9 cellular contexts compared by ENCODE assay signal in genomic region chr2:158539176-158539895, GRCh38.
DNase-seq lines count a peak whose midpoint lies in the region; ATAC-seq, FAIRE-seq and TF ChIP-seq lines count a peak whose summit lies in the region.
"Had no signal": no experiment of that assay in that cellular context is flagged by ENCODE, and none has a peak within 500 bp of the region (broad histone marks: within the 10 kb centered on the region; RNA-seq: fewer than 3 reads in every experiment).

No MANE protein-coding gene starts in this region.

- no peak overlapping the region for H3K27ac Mint-ChIP-seq in activated CD4-positive, alpha-beta T cell treated with anti-CD3 and anti-CD28 coated beads, Interleukin-2, amount 10 ng/mL, durations not matched to agents 24 days and 14 days
- H3K27ac Mint-ChIP-seq: CD4-positive, alpha-beta memory T cell had no signal

- intact Hi-C loops in kidney (cut with DNase I): no loop called here
- intact Hi-C loops in activated CD4-positive, alpha-beta T cell treated with anti-CD3 and anti-CD28 coated beads, Interleukin-2, amount 10 ng/mL, durations not matched to agents 24 days and 14 days (cut with micrococcal nuclease): no loop called here

- in situ Hi-C loops in ACHN (cut with HindIII; ENCODE audit: low pct_ligation_motif_present, low pct_unique_long_range_greater_than_20kb, low sequenced_read_pairs): no loop called here

- H3K9ac ChIP-seq in adipocyte (ENCODE audit: low read length) (no peak overlapping the region), kidney (ENCODE audit: low read length in 2 of 2) (no peak overlapping the region)

- H3K36me3 ChIP-seq in adipocyte (ENCODE audit: control insufficient read depth, insufficient read depth, low read length, severe bottlenecking) (no peaks in the 10 kb centered on the region), kidney (ENCODE audit: control insufficient read depth in 1 of 2, insufficient read depth in 2 of 2, low read length in 2 of 2) (peaks cover 0 to 5% of the 10 kb centered on the region in 2 donors)

- no peaks in the 10 kb centered on the region for H3K9me3 Mint-ChIP-seq in activated CD4-positive, alpha-beta T cell treated with anti-CD3 and anti-CD28 coated beads, Interleukin-2, amount 10 ng/mL, durations not matched to agents 24 days and 14 days
- H3K9me3 Mint-ChIP-seq: CD4-positive, alpha-beta memory T cell had no signal

- H3K27me3 ChIP-seq in adipocyte (replicated peaks; ENCODE audit: control insufficient read depth, insufficient read depth, low read length): no peaks in the 10 kb centered on the region

- H3K27me3 Mint-ChIP-seq in activated CD4-positive, alpha-beta T cell treated with anti-CD3 and anti-CD28 coated beads, Interleukin-2, amount 10 ng/mL, durations not matched to agents 24 days and 14 days: no peaks in the 10 kb centered on the region
- H3K27me3 Mint-ChIP-seq: CD4-positive, alpha-beta memory T cell had no signal

- H3K9me3 ChIP-seq in adipocyte (ENCODE audit: control insufficient read depth, low read length): no peaks in the 10 kb centered on the region
- H3K9me3 ChIP-seq in kidney (ENCODE audit: control insufficient read depth in 1 of 2, low read length in 2 of 2): no peaks in the 10 kb centered on the region

- peak; percentile 41 for FAIRE-seq in kidney (lab: Jason Lieb, UNC)

- H3K4me3 ChIP-seq in adipocyte (ENCODE audit: low read length) (no peak overlapping the region), kidney (ENCODE audit: low read length in 2 of 2) (no peak overlapping the region)

- DNase-seq in ACHN: peak; percentile 65
- DNase-seq in LoVo (ENCODE audit: low spot score): peak; percentile 80
- DNase-seq in adipocyte (ENCODE audit: low read depth): peak; percentile 69
- no peak for DNase-seq in kidney
- no peak for DNase-seq in activated gamma-delta T cell treated with Interleukin-2 at 50 U/mL for 16 hours
- DNase-seq in NCI-H524 (lab: John Stamatoyannopoulos, UW): no peak
- no peak for DNase-seq in activated CD4-positive, alpha-beta T cell treated with anti-CD3 and anti-CD28 coated beads, Interleukin-2, amount 10 ng/mL, durations not matched to agents 24 days and 14 days
- DNase-seq: CD4-positive, alpha-beta memory T cell had no signal

- no peak for TF ChIP-seq CTCF in kidney (IDR thresholded peaks at IDR 0.05; ENCODE audit: borderline replicate concordance, extremely low read depth, insufficient read depth)

- peaks cover 2% of the 10 kb centered on the region for H3K4me1 Mint-ChIP-seq in activated CD4-positive, alpha-beta T cell treated with anti-CD3 and anti-CD28 coated beads, Interleukin-2, amount 10 ng/mL, durations not matched to agents 24 days and 14 days

- peaks cover 8% of the 10 kb centered on the region for H3K36me3 Mint-ChIP-seq in activated CD4-positive, alpha-beta T cell treated with anti-CD3 and anti-CD28 coated beads, Interleukin-2, amount 10 ng/mL, durations not matched to agents 24 days and 14 days (ENCODE audit: low read depth)

- H3K4me1 ChIP-seq in adipocyte (ENCODE audit: control insufficient read depth, insufficient read depth, low read length) (peaks cover 13% of the 10 kb centered on the region), kidney (ENCODE audit: control insufficient read depth in 1 of 2, insufficient read depth in 1 of 2, low read depth in 1 of 2, low read length in 2 of 2) (peaks cover 7 to 12% of the 10 kb centered on the region in 2 donors)

- H3K27ac ChIP-seq in kidney (ENCODE audit: low read depth in 2 of 2, low read length in 2 of 2): peak overlapping the region in 1 of 2 donors; percentile 25

- ATAC-seq in GM18517 (IDR thresholded peaks at IDR 0.05; ENCODE audit: unreplicated experiment): no peak

- no peak overlapping the region for H3K4me3 Mint-ChIP-seq in activated CD4-positive, alpha-beta T cell treated with anti-CD3 and anti-CD28 coated beads, Interleukin-2, amount 10 ng/mL, durations not matched to agents 24 days and 14 days
- H3K4me3 Mint-ChIP-seq: CD4-positive, alpha-beta memory T cell had no signal

Comparison
In these comparisons a context has a peak if more than half of its experiments do, and no peak if none do; other contexts are left out.
1. DNase-seq: peak in ACHN (single experiment), LoVo (single experiment) and adipocyte (single experiment); none in kidney (single experiment), activated gamma-delta T cell treated with Interleukin-2 at 50 U/mL for 16 hours (single experiment), NCI-H524 (0 of 2) and activated CD4-positive, alpha-beta T cell treated with anti-CD3 and anti-CD28 coated beads, Interleukin-2, amount 10 ng/mL, durations not matched to agents 24 days and 14 days (single experiment).